In the genomic region with DNA sequence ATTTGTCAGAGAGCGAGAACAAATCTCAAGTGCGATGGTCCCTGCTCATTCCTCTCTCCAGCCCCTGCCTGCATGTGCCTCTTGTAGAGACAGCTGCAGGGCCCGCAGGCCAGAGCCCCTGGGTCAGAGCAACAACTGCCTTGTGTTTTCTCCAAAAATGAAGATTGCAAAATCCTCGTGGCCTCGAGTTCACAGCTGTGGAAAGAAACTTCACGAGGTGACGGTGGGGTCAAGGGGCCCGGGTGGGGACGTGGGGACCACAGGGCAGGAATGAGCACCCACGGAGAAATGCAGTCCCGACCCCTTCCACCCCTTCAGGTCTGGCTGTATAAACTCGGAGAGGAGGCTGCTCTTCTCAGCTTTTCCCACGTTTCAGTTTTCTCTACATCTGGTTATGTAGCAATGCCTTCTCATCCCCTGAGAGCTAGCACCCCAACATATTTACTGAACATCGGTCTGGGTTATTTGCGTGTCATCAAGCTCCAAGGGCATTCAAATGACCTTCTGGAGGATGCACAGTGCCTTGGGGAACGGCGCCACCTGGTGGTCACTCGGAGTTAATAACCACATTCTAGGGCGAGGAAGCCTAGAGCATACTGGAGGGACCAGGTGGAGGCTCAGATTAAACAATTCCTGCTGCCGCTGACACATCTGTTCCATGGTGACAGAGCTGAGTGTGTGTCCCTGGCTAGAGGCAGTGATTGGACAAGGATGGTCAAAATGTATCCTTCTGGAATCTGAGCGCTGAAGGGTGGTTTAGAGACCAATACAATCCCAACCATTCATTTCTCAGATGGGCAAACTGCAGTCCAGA, we compare ENCODE assay signal across 8 cellular contexts.
DNase-seq lines count a peak whose midpoint lies in the region; ATAC-seq and TF ChIP-seq lines count a peak whose summit lies in the region.

No MANE protein-coding gene starts in this region.

- no peaks in the 10 kb centered on the region for H3K27me3 ChIP-seq in CD8-positive, alpha-beta T cell (ENCODE audit: insufficient read depth, low read length)

- no peak overlapping the region for H3K4me3 Mint-ChIP-seq in CD8-positive, alpha-beta T cell
- H3K4me3 Mint-ChIP-seq in endothelial cell (ENCODE audit: unreplicated experiment) (no peak overlapping the region), mesothelial cell of epicardium (no peak overlapping the region)

- no peaks in the 10 kb centered on the region for H3K36me3 Mint-ChIP-seq in CD8-positive, alpha-beta T cell
- H3K36me3 Mint-ChIP-seq in endothelial cell (ENCODE audit: low read depth, unreplicated experiment), result no peaks in the 10 kb centered on the region
- no peaks in the 10 kb centered on the region for H3K36me3 Mint-ChIP-seq in mesothelial cell of epicardium

- no peaks in the 10 kb centered on the region for H3K9me3 ChIP-seq in CD8-positive, alpha-beta T cell (ENCODE audit: low read length)

- H3K4me1 Mint-ChIP-seq in CD8-positive, alpha-beta T cell (ENCODE audit: low read depth), result no peaks in the 10 kb centered on the region
- H3K4me1 Mint-ChIP-seq in endothelial cell (ENCODE audit: unreplicated experiment), result no peaks in the 10 kb centered on the region
- no peaks in the 10 kb centered on the region for H3K4me1 Mint-ChIP-seq in mesothelial cell of epicardium

- no peaks in the 10 kb centered on the region for H3K9me3 Mint-ChIP-seq in CD8-positive, alpha-beta T cell
- no peaks in the 10 kb centered on the region for H3K9me3 Mint-ChIP-seq in endothelial cell (ENCODE audit: unreplicated experiment)
- peaks cover 7% of the 10 kb centered on the region for H3K9me3 Mint-ChIP-seq in mesothelial cell of epicardium

- no peak overlapping the region for H3K27ac ChIP-seq in CD8-positive, alpha-beta T cell (ENCODE audit: low read depth, low read length)

- peaks cover 3% of the 10 kb centered on the region for H3K27me3 Mint-ChIP-seq in CD8-positive, alpha-beta T cell (ENCODE audit: low read depth)
- H3K27me3 Mint-ChIP-seq in endothelial cell (ENCODE audit: unreplicated experiment) (peaks cover 5% of the 10 kb centered on the region), mesothelial cell of epicardium (ENCODE audit: low read depth) (no peaks in the 10 kb centered on the region)

- ATAC-seq in CD8-positive, alpha-beta T cell, result peak; percentile 66
- ATAC-seq in GM19372 (IDR thresholded peaks at IDR 0.05; ENCODE audit: low read depth, unreplicated experiment), result peak; percentile 98
- ATAC-seq in HG03469 (IDR thresholded peaks at IDR 0.05; ENCODE audit: unreplicated experiment), result peak; percentile 93

- POLR2A ChIA-PET in CD8-positive, alpha-beta T cell (lab: Charles Lee), result interaction anchor here (0.6 kb wide), 1 partner anchor 1113 kb away, joined by 3 read pairs; no protein-coding TSS in a partner anchor

- DNase-seq in CD8-positive, alpha-beta T cell, result peak; percentile 11 to 70 (median 48)
- DNase-seq in NCI-H82 treated with DMSO at 0.1 percent for 48 hours (lab: John Stamatoyannopoulos, UW; ENCODE audit: unreplicated experiment), result peak; percentile 77
- DNase-seq in activated CD8-positive, alpha-beta memory T cell treated with anti-CD3 and anti-CD28 coated beads for 24 hours, result peak; percentile 75
- peak; percentile 69 for DNase-seq in endothelial cell (ENCODE audit: low spot score)
- DNase-seq in mesothelial cell of epicardium (ENCODE audit: low spot score in 2 of 2, unreplicated experiment in 2 of 2), result peak; percentile 64 to 80
- peak; percentile 40 for DNase-seq in stimulated activated CD8-positive, alpha-beta memory T cell treated with anti-CD3 and anti-CD28 coated beads, Interleukin-4, amount 100 ng/mL, for 24 hours (ENCODE audit: low read depth)

- no peak overlapping the region for H3K4me3 ChIP-seq in CD8-positive, alpha-beta T cell (ENCODE audit: low read depth, low read length)

- TF ChIP-seq CTCF in CD8-positive, alpha-beta T cell (IDR thresholded peaks at IDR 0.05), result peak; percentile 59
- TF ChIP-seq CTCF in endothelial cell (IDR thresholded peaks at IDR 0.05; ENCODE audit: unreplicated experiment) (peak; percentile 96), mesothelial cell of epicardium (IDR thresholded peaks at IDR 0.05; ENCODE audit: unreplicated experiment) (peak; percentile 94)

- CTCF ChIA-PET in CD8-positive, alpha-beta T cell (lab: Charles Lee), result interaction anchor here (0.6 to 1.7 kb wide), 17 partner anchors 11 to 1888 kb away, joined by 3 to 14 read pairs (median 3); no protein-coding TSS in a partner anchor

- no peaks in the 10 kb centered on the region for H3K36me3 ChIP-seq in CD8-positive, alpha-beta T cell (ENCODE audit: insufficient read depth, low read length)

- H3K27ac Mint-ChIP-seq in CD8-positive, alpha-beta T cell, result no peak overlapping the region
- H3K27ac Mint-ChIP-seq in endothelial cell (ENCODE audit: unreplicated experiment) (no peak overlapping the region), mesothelial cell of epicardium (no peak overlapping the region)

- intact Hi-C loops in CD8-positive, alpha-beta T cell (cut with DNase I, micrococcal nuclease), result loop anchor here (1.0 to 5.0 kb wide), 5 partner anchors 144 to 1120 kb away; no protein-coding TSS in a partner anchor

- no peaks in the 10 kb centered on the region for H3K4me1 ChIP-seq in CD8-positive, alpha-beta T cell (ENCODE audit: insufficient read depth, low read length)
